Comparison of ENCODE assay signal across 9 cellular contexts in the genomic region with DNA sequence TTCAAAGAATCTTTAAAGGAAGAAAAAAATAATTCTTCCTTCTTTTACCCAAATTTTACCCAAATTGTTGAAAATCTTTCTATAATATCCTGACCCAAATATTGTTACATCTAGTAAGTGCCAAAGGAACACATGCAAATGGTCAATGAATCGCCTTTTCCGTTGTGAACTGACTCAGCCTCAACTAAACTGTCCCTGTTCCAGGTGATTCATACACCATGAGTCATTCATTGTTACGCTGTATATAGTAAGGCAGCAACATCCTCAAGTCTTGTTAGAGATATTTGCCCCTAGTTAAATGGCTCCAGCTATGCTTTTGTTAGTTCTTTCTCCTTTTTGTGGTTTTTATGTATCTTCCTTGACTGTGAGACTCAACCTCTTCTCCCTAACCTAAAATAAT. TPM values are rescaled to one million over a fixed set of nuclear protein-coding genes. Genes with fewer than 3 reads are reported as not detected.
DNase-seq lines count a peak whose midpoint lies in the region; ATAC-seq and TF ChIP-seq lines count a peak whose summit lies in the region.
"Had no signal": no experiment of that assay in that cellular context is flagged by ENCODE, and none has a peak within 500 bp of the region (broad histone marks: within the 10 kb centered on the region; RNA-seq: fewer than 3 reads in every experiment).

No MANE protein-coding gene starts in this region.

- no peak overlapping the region for H2AK5ac ChIP-seq in trophoblast cell (ENCODE audit: low read length)

- no peaks in the 10 kb centered on the region for H3K36me3 ChIP-seq in trophoblast cell (ENCODE audit: control insufficient read depth in 1 of 2, insufficient read depth in 2 of 2, low read length in 2 of 2)

- no peak overlapping the region for H3K4me2 ChIP-seq in trophoblast cell (ENCODE audit: low read length)

- H3K27ac ChIP-seq in RWPE1 (no peak overlapping the region), trophoblast cell (ENCODE audit: low read depth, low read length) (no peak overlapping the region)
- H3K27ac ChIP-seq: VCaP had no signal

- peaks cover 99% of the 10 kb centered on the region for H3K36me3 Mint-ChIP-seq in effector memory CD8-positive, alpha-beta T cell (ENCODE audit: insufficient read depth)

- H4K8ac ChIP-seq in trophoblast cell (ENCODE audit: low read depth, low read length): no peak overlapping the region

- H4K91ac ChIP-seq in trophoblast cell (ENCODE audit: low read depth, low read length): no peak overlapping the region

- no peak overlapping the region for H2BK120ac ChIP-seq in trophoblast cell (ENCODE audit: insufficient read depth, low read length, poor library complexity)

- no peak overlapping the region for H4K12ac ChIP-seq in trophoblast cell (ENCODE audit: low read depth, low read length)

- no peak for TF ChIP-seq CTCF in RWPE1 (conservative IDR thresholded peaks at IDR 0.05; ENCODE audit: low read depth)

- H3K79me1 ChIP-seq in trophoblast cell (ENCODE audit: low read length): no peaks in the 10 kb centered on the region

- ATAC-seq in GM18502 (IDR thresholded peaks at IDR 0.05; ENCODE audit: poor library complexity, unreplicated experiment) (peak; percentile 75), HG02870 (IDR thresholded peaks at IDR 0.05; ENCODE audit: unreplicated experiment) (peak; percentile 38), HG03025 (IDR thresholded peaks at IDR 0.05; ENCODE audit: low FRiP score, unreplicated experiment) (no peak)
- peak; percentile 31 for ATAC-seq in effector memory CD8-positive, alpha-beta T cell (replicated peaks)

- H3K4me1 Mint-ChIP-seq in effector memory CD8-positive, alpha-beta T cell (ENCODE audit: low read depth in 2 of 2): peaks cover 60 to 67% of the 10 kb centered on the region in 2 donors

- peaks cover 0 to 2% of the 10 kb centered on the region in 2 experiments for H3K4me1 ChIP-seq in trophoblast cell (ENCODE audit: control insufficient read depth in 1 of 2, insufficient read depth in 2 of 2, low read length in 2 of 2)

- no peak overlapping the region for H3K14ac ChIP-seq in trophoblast cell (ENCODE audit: low read length)

- no peak overlapping the region for H3K4ac ChIP-seq in trophoblast cell (ENCODE audit: low read depth, low read length)

- no peaks in the 10 kb centered on the region for H3K27me3 ChIP-seq in trophoblast cell (ENCODE audit: insufficient read depth, low read length)

- DNase-seq in RWPE1 (ENCODE audit: low spot score) (peak; percentile 87), trophoblast cell (peak; percentile 49 to 78), T-helper 9 cell (no peak), NCI-H1092 treated with DMSO at 0.1 percent for 48 hours (lab: John Stamatoyannopoulos, UW) (no peak)
- no peak for DNase-seq in effector memory CD8-positive, alpha-beta T cell

- no peak overlapping the region for H3K23ac ChIP-seq in trophoblast cell (ENCODE audit: low read length)

- H3K9ac ChIP-seq in trophoblast cell (ENCODE audit: low read length): no peak overlapping the region

- no peak overlapping the region for H2BK12ac ChIP-seq in trophoblast cell (ENCODE audit: low read length)

- no peak overlapping the region for H3K18ac ChIP-seq in trophoblast cell (ENCODE audit: low read length)

- WGBS in trophoblast cell (ENCODE audit: extremely low coverage, insufficient coverage, insufficient read length): no CpG with 5 or more reads among the region's 3 CpGs

- no peaks in the 10 kb centered on the region for H3K27me3 Mint-ChIP-seq in effector memory CD8-positive, alpha-beta T cell

- H3K4me3 ChIP-seq in trophoblast cell (ENCODE audit: low read depth, low read length): no peak overlapping the region

- peak overlapping the region; percentile 95 to 100 for H3K27ac Mint-ChIP-seq in effector memory CD8-positive, alpha-beta T cell

- H2AFZ ChIP-seq in trophoblast cell (ENCODE audit: insufficient read depth, low read length, poor library complexity): no peak overlapping the region

- CTCF ChIA-PET in RWPE1 (lab: Yijun Ruan, JAX): interaction anchor here (1.0 to 2.9 kb wide), 2 partner anchors 25 to 741 kb away, joined by 3 to 10 read pairs; no protein-coding TSS in a partner anchor

- no peak overlapping the region for H2BK5ac ChIP-seq in trophoblast cell (ENCODE audit: low read depth, low read length, poor library complexity)

- H3K4me3 Mint-ChIP-seq in effector memory CD8-positive, alpha-beta T cell: peak overlapping the region; percentile 29 to 50

- H3K9me3 Mint-ChIP-seq in effector memory CD8-positive, alpha-beta T cell: no peaks in the 10 kb centered on the region

- no peaks in the 10 kb centered on the region for H3K79me2 ChIP-seq in trophoblast cell (ENCODE audit: control insufficient read depth, insufficient read depth, low read length, poor library complexity)

- POLR2A ChIA-PET in RWPE1 (lab: Yijun Ruan, JAX; ENCODE audit: low non-redundant PET): no interaction called here

- H3K9me3 ChIP-seq in trophoblast cell (ENCODE audit: insufficient read depth, low read depth, low read length): no peaks in the 10 kb centered on the region

RNA-seq across cellular contexts. Expression of gene PTGER4, which starts 9.7 kb away (rescaled TPM):
- polyA plus RNA-seq in trophoblast cell (2013): 0.19 and 0.49 TPM in 2 replicates

Comparison
In these comparisons a context has a peak if more than half of its experiments do, and no peak if none do; other contexts are left out.
1. DNase-seq: peak in RWPE1 (single experiment) and trophoblast cell (2 of 2); none in effector memory CD8-positive, alpha-beta T cell (0 of 3), T-helper 9 cell (single experiment) and NCI-H1092 treated with DMSO at 0.1 percent for 48 hours (single experiment).